In the genomic region with DNA sequence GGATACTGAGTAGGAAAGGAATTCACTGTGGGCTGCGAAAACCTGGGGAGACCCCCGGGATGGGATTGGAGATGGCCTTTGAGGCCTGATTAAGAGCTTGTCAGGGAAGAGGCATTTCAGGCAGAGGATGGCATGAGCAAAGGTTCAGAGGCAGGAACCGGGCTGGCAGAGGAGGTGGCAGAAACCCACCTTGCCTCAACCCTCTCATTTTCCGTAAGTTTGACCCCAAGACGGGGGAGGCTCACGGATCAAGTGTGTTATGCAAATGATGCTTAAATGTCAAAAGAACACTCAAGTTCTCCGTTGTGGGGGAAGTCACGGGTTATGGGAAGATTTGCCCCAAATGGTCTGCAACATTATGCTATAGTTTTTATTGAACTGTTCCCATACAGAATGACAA, we compare ENCODE assay signal across 29 cellular contexts.
"Had no signal": no experiment of that assay in that cellular context is flagged by ENCODE, and none has a peak within 500 bp of the region (broad histone marks: within the 10 kb centered on the region; RNA-seq: fewer than 3 reads in every experiment).

No MANE protein-coding gene starts in this region.

- H3K4me3 ChIP-seq: heart left ventricle, left ventricle myocardium inferior, lung, right atrium auricular region, right lobe of liver, smooth muscle cell, suprapubic skin, thoracic aorta, tibial artery, uterus had no signal

- H3K27me3 ChIP-seq: neutrophil, right atrium auricular region, right lobe of liver, uterus had no signal

- ATAC-seq: heart left ventricle; natural killer cell; right lobe of liver; stimulated activated memory B cell treated with anti-CD40 and anti-IgM and Interleukin-4, amounts not matched to agents 10 μg/mL and 1 μg/mL and 100 μg/mL, for 72 hours had no signal

- H3K4me2 ChIP-seq: smooth muscle cell had no signal

- H3K4me1 Mint-ChIP-seq: immature natural killer cell; naive B cell; natural killer cell; stimulated activated memory B cell treated with anti-CD40 and anti-IgM and Interleukin-4, amounts not matched to agents 10 μg/mL and 1 μg/mL and 100 μg/mL, for 72 hours had no signal

- H2AFZ ChIP-seq: parathyroid adenoma had no signal

- H3K27ac ChIP-seq: heart left ventricle, left ventricle myocardium inferior, neutrophil, parathyroid adenoma, right atrium auricular region, right lobe of liver, suprapubic skin, thoracic aorta, tibial artery, uterus had no signal

- DNase-seq: heart left ventricle; hypothalamus; immature natural killer cell; left ventricle myocardium inferior; mesendoderm; naive B cell; natural killer cell; nephron progenitor cell; occipital lobe; right lobe of liver; stimulated activated CD4-positive, alpha-beta T cell treated with anti-CD3 and anti-CD28 coated beads, Interleukin-1b, Interleukin-23, amount 100 ng/mL, for 48 hours; stimulated activated CD4-positive, alpha-beta T cell treated with anti-CD3 and anti-CD28 coated beads, Interleukin-2, amount 100 ng/mL, for 48 hours; stimulated activated CD4-positive, alpha-beta T cell treated with anti-CD3 and anti-CD28 coated beads, Interleukin-4, amount 100 ng/mL, for 4 hours; stimulated activated CD8-positive, alpha-beta memory T cell treated with anti-CD3 and anti-CD28 coated beads, Interleukin-4, amount 100 ng/mL, for 48 hours; stimulated activated naive CD4-positive, alpha-beta T cell treated with Interleukin-2 at 50 U/mL for 16 hours; tibial artery; uterus had no signal

- FAIRE-seq: islet of Langerhans had no signal

- H3K36me3 ChIP-seq: heart left ventricle, left ventricle myocardium inferior, neutrophil, right atrium auricular region, right lobe of liver, suprapubic skin, thoracic aorta, tibial artery, uterus had no signal

- H3K9me3 Mint-ChIP-seq: mesothelial cell of epicardium, natural killer cell, nephron progenitor cell, type B pancreatic cell had no signal

- H3K9ac ChIP-seq: parathyroid adenoma had no signal

- H3K4me3 Mint-ChIP-seq: immature natural killer cell; mesothelial cell of epicardium; naive B cell; natural killer cell; nephron progenitor cell; stimulated activated memory B cell treated with anti-CD40 and anti-IgM and Interleukin-4, amounts not matched to agents 10 μg/mL and 1 μg/mL and 100 μg/mL, for 72 hours; type B pancreatic cell had no signal

- H3K4me1 ChIP-seq: heart left ventricle, left ventricle myocardium inferior, parathyroid adenoma, right atrium auricular region, tibial artery, uterus had no signal

- H3K27me3 Mint-ChIP-seq: naive B cell; stimulated activated memory B cell treated with anti-CD40 and anti-IgM and Interleukin-4, amounts not matched to agents 10 μg/mL and 1 μg/mL and 100 μg/mL, for 72 hours; type B pancreatic cell had no signal

- H3K27ac Mint-ChIP-seq: immature natural killer cell; mesothelial cell of epicardium; natural killer cell; progenitor cell of endocrine pancreas; stimulated activated memory B cell treated with anti-CD40 and anti-IgM and Interleukin-4, amounts not matched to agents 10 μg/mL and 1 μg/mL and 100 μg/mL, for 72 hours; type B pancreatic cell had no signal

- H3K9me3 ChIP-seq: heart left ventricle, left ventricle myocardium inferior, neutrophil, right atrium auricular region, right lobe of liver, suprapubic skin, thoracic aorta, tibial artery, uterus had no signal
